1 cellular context compared by ENCODE assay signal in the genomic region with DNA sequence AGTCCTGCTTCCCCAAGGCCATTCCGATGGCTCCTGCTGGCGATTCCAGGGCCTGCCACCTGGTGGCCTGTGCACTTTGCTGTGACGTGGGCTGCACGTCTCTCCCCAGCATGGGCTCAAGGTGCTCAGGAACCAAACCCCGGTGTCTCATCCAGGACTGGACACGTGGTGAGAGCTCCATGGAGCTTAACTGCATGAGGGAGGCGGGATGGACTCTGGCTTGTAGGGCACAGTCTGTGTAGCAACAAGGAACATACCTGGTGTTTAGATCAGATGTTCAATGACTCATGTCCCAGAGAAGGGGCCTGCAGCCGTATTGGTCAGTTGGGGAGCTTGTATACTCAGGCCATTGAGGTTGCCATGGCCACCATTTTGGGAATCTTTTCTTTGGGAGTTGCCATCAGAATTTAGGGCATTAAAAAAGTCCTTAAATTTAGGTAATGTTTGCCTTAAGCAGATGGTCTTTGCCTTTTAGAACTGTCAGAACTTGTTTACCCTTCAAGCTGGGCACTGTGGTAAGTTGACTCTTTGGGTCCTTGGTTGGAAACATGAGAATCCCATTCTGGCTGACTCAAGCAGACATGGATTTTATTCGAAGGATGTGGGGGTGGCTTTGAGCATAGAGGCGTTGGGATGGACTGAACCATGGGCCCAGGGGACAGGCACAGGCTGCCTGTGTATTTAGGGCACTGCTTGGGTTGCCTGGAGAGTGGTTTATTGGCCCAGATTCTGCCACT.
TF ChIP-seq lines count a peak whose summit lies in the region.

No MANE protein-coding gene starts in this region.

TF ChIP-seq in HepG2, 621 proteins besides CTCF, POLR2A, EP300 and RAD21 (continued from another document and continues in another):
- peak; percentile 89 to 93 for TF ChIP-seq HMGXB4 (CRISPR knock-in tag; IDR thresholded peaks at IDR 0.05; ENCODE audit: borderline replicate concordance in 1 of 2, low read depth in 1 of 2)
- peak; percentile 94 for TF ChIP-seq ZBTB43 (CRISPR knock-in tag; conservative IDR thresholded peaks at IDR 0.05)
- peak; percentile 38; the same call in 1 of the 2 replicates for TF ChIP-seq SIN3B (IDR thresholded peaks at IDR 0.05; ENCODE audit: low read length)
- TF ChIP-seq HCFC1 (IDR thresholded peaks at IDR 0.05; ENCODE audit: low read depth, low read length) = peak; percentile 27
- TF ChIP-seq ZMYM4 (CRISPR knock-in tag; IDR thresholded peaks at IDR 0.05) = peak; percentile 98
- TF ChIP-seq DPF2 (CRISPR knock-in tag; IDR thresholded peaks at IDR 0.05; ENCODE audit: borderline replicate concordance, low read depth) = peak; percentile 75; the same call in 1 of the 2 replicates
- peak; percentile 97; the same call in 1 of the 2 replicates for TF ChIP-seq ZFP36L1 (CRISPR knock-in tag; IDR thresholded peaks at IDR 0.05)
- TF ChIP-seq MTA3 (CRISPR knock-in tag; IDR thresholded peaks at IDR 0.05) = no peak
- TF ChIP-seq ZNF781 (CRISPR knock-in tag; IDR thresholded peaks at IDR 0.05; ENCODE audit: borderline replicate concordance, not compliant biosample characterization) = peak; percentile 54
- TF ChIP-seq CBX2 (IDR thresholded peaks at IDR 0.05; ENCODE audit: low read depth, low read length) = no peak
- TF ChIP-seq CBX2 (CRISPR knock-in tag; IDR thresholded peaks at IDR 0.05; ENCODE audit: low read depth) = no peak
- TF ChIP-seq MXI1 (IDR thresholded peaks at IDR 0.05; ENCODE audit: borderline replicate concordance, low read depth, low read length) = peak; percentile 99
- peak; percentile 99 for TF ChIP-seq EHMT2 (IDR thresholded peaks at IDR 0.05; ENCODE audit: borderline replicate concordance, low read depth, low read length)
- TF ChIP-seq KMT2A (CRISPR knock-in tag; IDR thresholded peaks at IDR 0.05) = peak; percentile 79
- peak; percentile 91; the same call in 1 of the 2 replicates for TF ChIP-seq YEATS2 (CRISPR knock-in tag; IDR thresholded peaks at IDR 0.05; ENCODE audit: borderline replicate concordance)
- peak; percentile 92 for TF ChIP-seq ZNF709 (CRISPR knock-in tag; IDR thresholded peaks at IDR 0.05)
- TF ChIP-seq ZBTB4 (CRISPR knock-in tag; IDR thresholded peaks at IDR 0.05; ENCODE audit: borderline replicate concordance) = peak; percentile 98
- TF ChIP-seq ZNF605 (CRISPR knock-in tag; IDR thresholded peaks at IDR 0.05) = peak; percentile 94; the same call in 1 of the 2 replicates
- TF ChIP-seq, protein P1, sequence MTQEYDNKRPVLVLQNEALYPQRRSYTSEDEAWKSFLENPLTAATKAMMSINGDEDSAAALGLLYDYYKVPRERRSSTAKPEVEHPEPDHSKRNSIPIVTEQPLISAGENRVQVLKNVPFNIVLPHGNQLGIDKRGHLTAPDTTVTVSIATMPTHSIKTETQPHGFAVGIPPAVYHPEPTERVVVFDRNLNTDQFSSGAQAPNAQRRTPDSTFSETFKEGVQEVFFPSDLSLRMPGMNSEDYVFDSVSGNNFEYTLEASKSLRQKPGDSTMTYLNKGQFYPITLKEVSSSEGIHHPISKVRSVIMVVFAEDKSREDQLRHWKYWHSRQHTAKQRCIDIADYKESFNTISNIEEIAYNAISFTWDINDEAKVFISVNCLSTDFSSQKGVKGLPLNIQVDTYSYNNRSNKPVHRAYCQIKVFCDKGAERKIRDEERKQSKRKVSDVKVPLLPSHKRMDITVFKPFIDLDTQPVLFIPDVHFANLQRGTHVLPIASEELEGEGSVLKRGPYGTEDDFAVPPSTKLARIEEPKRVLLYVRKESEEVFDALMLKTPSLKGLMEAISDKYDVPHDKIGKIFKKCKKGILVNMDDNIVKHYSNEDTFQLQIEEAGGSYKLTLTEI (CRISPR knock-in tag; conservative IDR thresholded peaks at IDR 0.05) = no peak
- peak; percentile 92 for TF ChIP-seq SMARCC2 (IDR thresholded peaks at IDR 0.05)
- peak; percentile 96 for TF ChIP-seq PHF5A (CRISPR knock-in tag; IDR thresholded peaks at IDR 0.05; ENCODE audit: low read depth, unreplicated experiment)
- TF ChIP-seq, protein P2, sequence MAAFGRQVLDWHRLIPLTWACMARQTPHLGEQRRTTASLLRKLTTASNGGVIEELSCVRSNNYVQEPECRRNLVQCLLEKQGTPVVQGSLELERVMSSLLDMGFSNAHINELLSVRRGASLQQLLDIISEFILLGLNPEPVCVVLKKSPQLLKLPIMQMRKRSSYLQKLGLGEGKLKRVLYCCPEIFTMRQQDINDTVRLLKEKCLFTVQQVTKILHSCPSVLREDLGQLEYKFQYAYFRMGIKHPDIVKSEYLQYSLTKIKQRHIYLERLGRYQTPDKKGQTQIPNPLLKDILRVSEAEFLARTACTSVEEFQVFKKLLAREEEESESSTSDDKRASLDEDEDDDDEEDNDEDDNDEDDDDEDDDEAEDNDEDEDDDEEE (CRISPR knock-in tag; IDR thresholded peaks at IDR 0.05) = 0 out of 2 replicates have a peak, but pooled peaks have one; percentile 54
- TF ChIP-seq ZNF510 (CRISPR knock-in tag; IDR thresholded peaks at IDR 0.05; ENCODE audit: low read depth) = peak; percentile 87; the same call in 1 of the 2 replicates
- 0 out of 2 replicates have a peak, but pooled peaks have one; percentile 54 for TF ChIP-seq ZFP36L2 (CRISPR knock-in tag; IDR thresholded peaks at IDR 0.05)
- 0 out of 2 replicates have a peak, but pooled peaks have one; percentile 39 for TF ChIP-seq NFKBIZ (CRISPR knock-in tag; IDR thresholded peaks at IDR 0.05)
- peak; percentile 96; the same call in 1 of the 2 replicates for TF ChIP-seq ZFP41 (CRISPR knock-in tag; IDR thresholded peaks at IDR 0.05; ENCODE audit: borderline replicate concordance)
- 0 out of 2 replicates have a peak, but pooled peaks have one; percentile 86 for TF ChIP-seq GLI4 (CRISPR knock-in tag; IDR thresholded peaks at IDR 0.05; ENCODE audit: borderline replicate concordance)
- peak; percentile 92 for TF ChIP-seq ZNF205 (CRISPR knock-in tag; IDR thresholded peaks at IDR 0.05)
- TF ChIP-seq KDM6A (CRISPR knock-in tag; IDR thresholded peaks at IDR 0.05; ENCODE audit: low read depth) = 0 out of 2 replicates have a peak, but pooled peaks have one; percentile 40
- no peak for TF ChIP-seq SIX4 (CRISPR knock-in tag; IDR thresholded peaks at IDR 0.05)
- TF ChIP-seq TFAP4 (IDR thresholded peaks at IDR 0.05; ENCODE audit: borderline replicate concordance, low read depth) = peak; percentile 97
- TF ChIP-seq ZFP37 (CRISPR knock-in tag; IDR thresholded peaks at IDR 0.05; ENCODE audit: borderline replicate concordance) = peak; percentile 98
- peak; percentile 84 for TF ChIP-seq ZBTB25 (CRISPR knock-in tag; IDR thresholded peaks at IDR 0.05)
- TF ChIP-seq BRCA1 (CRISPR knock-in tag; IDR thresholded peaks at IDR 0.05) = peak; percentile 90; the same call in 1 of the 2 replicates
- 0 out of 2 replicates have a peak, but pooled peaks have one; percentile 74 for TF ChIP-seq ZBTB7A (CRISPR knock-in tag; IDR thresholded peaks at IDR 0.05)
- TF ChIP-seq ZNF577 (CRISPR knock-in tag; IDR thresholded peaks at IDR 0.05; ENCODE audit: borderline replicate concordance, low read depth) = no peak
- TF ChIP-seq HNRNPUL1 (IDR thresholded peaks at IDR 0.05; ENCODE audit: low read depth, low read length) = no peak
- TF ChIP-seq RNF2 (conservative IDR thresholded peaks at IDR 0.05; ENCODE audit: low read depth) = peak; percentile 95
- peak; percentile 4; the same call in 1 of the 2 replicates for TF ChIP-seq CHD4 (IDR thresholded peaks at IDR 0.05; ENCODE audit: borderline replicate concordance, low read length)
- TF ChIP-seq ATF1 (CRISPR knock-in tag; IDR thresholded peaks at IDR 0.05) = peak; percentile 92
- no peak for TF ChIP-seq ZNF558 (CRISPR knock-in tag; IDR thresholded peaks at IDR 0.05; ENCODE audit: borderline replicate concordance)
- TF ChIP-seq, protein P3, sequence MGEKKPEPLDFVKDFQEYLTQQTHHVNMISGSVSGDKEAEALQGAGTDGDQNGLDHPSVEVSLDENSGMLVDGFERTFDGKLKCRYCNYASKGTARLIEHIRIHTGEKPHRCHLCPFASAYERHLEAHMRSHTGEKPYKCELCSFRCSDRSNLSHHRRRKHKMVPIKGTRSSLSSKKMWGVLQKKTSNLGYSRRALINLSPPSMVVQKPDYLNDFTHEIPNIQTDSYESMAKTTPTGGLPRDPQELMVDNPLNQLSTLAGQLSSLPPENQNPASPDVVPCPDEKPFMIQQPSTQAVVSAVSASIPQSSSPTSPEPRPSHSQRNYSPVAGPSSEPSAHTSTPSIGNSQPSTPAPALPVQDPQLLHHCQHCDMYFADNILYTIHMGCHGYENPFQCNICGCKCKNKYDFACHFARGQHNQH (CRISPR knock-in tag; IDR thresholded peaks at IDR 0.05) = peak; percentile 95
- TF ChIP-seq UBTF (CRISPR knock-in tag; IDR thresholded peaks at IDR 0.05) = peak; percentile 90
- TF ChIP-seq FOXJ3 (CRISPR knock-in tag; IDR thresholded peaks at IDR 0.05; ENCODE audit: borderline replicate concordance) = peak; percentile 87
